Comparison of ENCODE assay signal across 19 cellular contexts in genomic region chrX:84153538-84153937, GRCh38. TPM values are rescaled to one million over a fixed set of nuclear protein-coding genes. Genes with fewer than 3 reads are reported as not detected.
DNase-seq lines count a peak whose midpoint lies in the region; ATAC-seq and TF ChIP-seq lines count a peak whose summit lies in the region.
"Had no signal": no experiment of that assay in that cellular context is flagged by ENCODE, and none has a peak within 500 bp of the region (broad histone marks: within the 10 kb centered on the region; RNA-seq: fewer than 3 reads in every experiment).

No MANE protein-coding gene starts in this region.

- H3K27ac ChIP-seq in RWPE2 (ENCODE audit: poor library complexity, severe bottlenecking): no peak overlapping the region
- H3K27ac ChIP-seq in mesendoderm (ENCODE audit: low read depth, low read length): no peak overlapping the region
- H3K27ac ChIP-seq in mesenchymal stem cell (ENCODE audit: low read length, poor library complexity, severe bottlenecking): no peak overlapping the region
- H3K27ac ChIP-seq: KMS-11, RWPE1 had no signal

- H3K4me3 ChIP-seq in RWPE2 (ENCODE audit: severe bottlenecking) (no peak overlapping the region), mesendoderm (ENCODE audit: low read length) (no peak overlapping the region), mesenchymal stem cell (ENCODE audit: insufficient read depth in 1 of 2, low read depth in 1 of 2, low read length in 2 of 2) (no peak overlapping the region)

- H3K9me3 ChIP-seq in RWPE2 (ENCODE audit: severe bottlenecking) (no peaks in the 10 kb centered on the region), mesenchymal stem cell (ENCODE audit: control insufficient read depth, low read length) (peaks cover 2% of the 10 kb centered on the region)
- H3K9me3 ChIP-seq: SK-N-SH had no signal

- H3K79me1 ChIP-seq in mesendoderm (ENCODE audit: low read length) (no peaks in the 10 kb centered on the region), mesenchymal stem cell (replicated peaks; ENCODE audit: low read length, poor library complexity, severe bottlenecking) (no peaks in the 10 kb centered on the region)

- WGBS in mesendoderm (ENCODE audit: extremely low coverage, insufficient coverage, low lambda C conversion rate): no CpG with 5 or more reads among the region's 1 CpG
- no CpG with 5 or more reads among the region's 1 CpG for WGBS in mesenchymal stem cell

- H3K56ac ChIP-seq in mesendoderm (ENCODE audit: low read length): no peak overlapping the region

- H3K79me2 ChIP-seq in mesendoderm (ENCODE audit: control insufficient read depth, insufficient read depth, low read length): no peaks in the 10 kb centered on the region

- H3K4me1 ChIP-seq in RWPE2 (ENCODE audit: insufficient read depth, poor library complexity, severe bottlenecking) (peaks cover 28% of the 10 kb centered on the region), mesendoderm (ENCODE audit: control insufficient read depth, low read depth, low read length) (no peaks in the 10 kb centered on the region), mesenchymal stem cell (ENCODE audit: control insufficient read depth, insufficient read depth, low read depth, low read length) (no peaks in the 10 kb centered on the region)

- no peak overlapping the region for H3K18ac ChIP-seq in mesendoderm (ENCODE audit: low read length)
- no peak overlapping the region for H3K18ac ChIP-seq in mesenchymal stem cell (ENCODE audit: low read depth in 1 of 2, low read length in 2 of 2)

- H3K27me3 ChIP-seq in RWPE2 (ENCODE audit: insufficient read depth, poor library complexity, severe bottlenecking) (no peaks in the 10 kb centered on the region), mesendoderm (ENCODE audit: insufficient read depth, low read length, poor library complexity) (no peaks in the 10 kb centered on the region), mesenchymal stem cell (ENCODE audit: control insufficient read depth in 1 of 2, insufficient read depth in 1 of 2, low read length in 2 of 2) (no peaks in the 10 kb centered on the region)

- no peak overlapping the region for H3K9ac ChIP-seq in mesendoderm (ENCODE audit: low read length)
- H3K9ac ChIP-seq in mesenchymal stem cell (ENCODE audit: low read length): no peak overlapping the region
- H3K9ac ChIP-seq: KMS-11, SK-N-SH had no signal

- no peaks in the 10 kb centered on the region for H3K36me3 Mint-ChIP-seq in T-helper 2 cell treated with Interferon-gamma antibody and Interleukin-4, amounts not matched to agents 5 μg/mL and 100 μg/mL, for 36 hours (ENCODE audit: low read depth)
- H3K36me3 Mint-ChIP-seq: CD14-positive monocyte had no signal

- H3K23ac ChIP-seq in mesendoderm (ENCODE audit: low read length): no peak overlapping the region
- H3K23ac ChIP-seq in mesenchymal stem cell (ENCODE audit: low read length in 2 of 2): no peak overlapping the region

- H3K27me3 Mint-ChIP-seq in T-helper 2 cell treated with Interferon-gamma antibody and Interleukin-4, amounts not matched to agents 5 μg/mL and 100 μg/mL, for 36 hours (ENCODE audit: low read depth): no peaks in the 10 kb centered on the region

- no peak overlapping the region for H2BK5ac ChIP-seq in mesendoderm (ENCODE audit: low read length)
- no peak overlapping the region for H2BK5ac ChIP-seq in mesenchymal stem cell (ENCODE audit: low read depth, low read length, poor library complexity, severe bottlenecking)

- H2BK15ac ChIP-seq in mesendoderm (replicated peaks; ENCODE audit: low read depth): no peak overlapping the region
- no peak overlapping the region for H2BK15ac ChIP-seq in mesenchymal stem cell (ENCODE audit: low read depth, poor library complexity, severe bottlenecking)

- no peak overlapping the region for H3K4ac ChIP-seq in mesendoderm (ENCODE audit: low read depth, low read length)
- H3K4ac ChIP-seq in mesenchymal stem cell (ENCODE audit: low read depth in 1 of 2, low read length in 2 of 2): no peak overlapping the region

- H4K8ac ChIP-seq in mesendoderm (ENCODE audit: low read depth, low read length) (no peak overlapping the region), mesenchymal stem cell (ENCODE audit: low read length) (no peak overlapping the region)

- H2AK5ac ChIP-seq in mesendoderm (ENCODE audit: low read length) (no peak overlapping the region), mesenchymal stem cell (ENCODE audit: low read length, severe bottlenecking) (no peak overlapping the region)

- peak; percentile 76; the same call in 2 of the 3 replicates for ATAC-seq in RWPE2 (ENCODE audit: low read depth)
- peak; percentile 53 for ATAC-seq in esophagus mucosa
- no peak for ATAC-seq in GM18502 (IDR thresholded peaks at IDR 0.05; ENCODE audit: poor library complexity, unreplicated experiment)

- no peak overlapping the region for H3K14ac ChIP-seq in mesenchymal stem cell (ENCODE audit: low read length in 2 of 2)

- H3K36me3 ChIP-seq in RWPE2 (ENCODE audit: low read depth): no peaks in the 10 kb centered on the region
- no peaks in the 10 kb centered on the region for H3K36me3 ChIP-seq in mesendoderm (ENCODE audit: control insufficient read depth, insufficient read depth, low read length)
- H3K36me3 ChIP-seq in mesenchymal stem cell (ENCODE audit: control insufficient read depth in 1 of 2, insufficient read depth in 2 of 2, low read depth in 1 of 2, low read length in 2 of 2): no peaks in the 10 kb centered on the region

- H3K4me2 ChIP-seq in mesendoderm (ENCODE audit: low read length) (no peak overlapping the region), mesenchymal stem cell (ENCODE audit: low read length, poor library complexity, severe bottlenecking) (no peak overlapping the region)
- H3K4me2 ChIP-seq: KMS-11, SK-N-SH had no signal

- H2BK120ac ChIP-seq in mesendoderm (ENCODE audit: low read depth, low read length) (no peak overlapping the region), mesenchymal stem cell (ENCODE audit: low read depth, low read length) (no peak overlapping the region)

- H3K9me3 Mint-ChIP-seq in T-helper 2 cell treated with Interferon-gamma antibody and Interleukin-4, amounts not matched to agents 5 μg/mL and 100 μg/mL, for 36 hours: no peaks in the 10 kb centered on the region

- no peak overlapping the region for H2AFZ ChIP-seq in mesenchymal stem cell (ENCODE audit: low read depth, low read length)

- no peak overlapping the region for H3K27ac Mint-ChIP-seq in T-helper 2 cell treated with Interferon-gamma antibody and Interleukin-4, amounts not matched to agents 5 μg/mL and 100 μg/mL, for 36 hours
- H3K27ac Mint-ChIP-seq: CD14-positive monocyte, H9 had no signal

- no peak overlapping the region for H4K91ac ChIP-seq in mesenchymal stem cell (ENCODE audit: low read length)

- H3K4me1 Mint-ChIP-seq in T-helper 2 cell treated with Interferon-gamma antibody and Interleukin-4, amounts not matched to agents 5 μg/mL and 100 μg/mL, for 36 hours (ENCODE audit: low read depth): no peaks in the 10 kb centered on the region
- H3K4me1 Mint-ChIP-seq: CD14-positive monocyte, H9 had no signal

- no peak overlapping the region for H4K5ac ChIP-seq in mesendoderm (ENCODE audit: low read length)

- no peak for TF ChIP-seq CTCF in RWPE2 (IDR thresholded peaks at IDR 0.05; ENCODE audit: poor library complexity, severe bottlenecking)

- H3K4me3 Mint-ChIP-seq in T-helper 2 cell treated with Interferon-gamma antibody and Interleukin-4, amounts not matched to agents 5 μg/mL and 100 μg/mL, for 36 hours: no peak overlapping the region
- H3K4me3 Mint-ChIP-seq: CD14-positive monocyte, H9 had no signal

- DNase-seq in ELR (ENCODE audit: low read depth) (peak; percentile 36), RWPE2 (ENCODE audit: low spot score) (no peak), mesendoderm (peak; percentile 51), mesenchymal stem cell (no peak), H4 (ENCODE audit: low spot score) (no peak)
- no peak for DNase-seq in T-helper 2 cell treated with Interferon-gamma antibody and Interleukin-4, amounts not matched to agents 5 μg/mL and 100 μg/mL, for 36 hours (ENCODE audit: low spot score)
- DNase-seq: AML-193, EL, H9, NCI-H1105, SIG-M5, SK-N-SH had no signal

- H2BK12ac ChIP-seq in mesenchymal stem cell (ENCODE audit: low read length in 2 of 2): no peak overlapping the region

RNA-seq across cellular contexts. Expression of gene RPS6KA6, which starts 34.5 kb away (rescaled TPM):
- total RNA-seq in esophagus mucosa: 0.96 TPM
- polyA plus RNA-seq in mesendoderm (2013, experiment 1 of 2): 5.8 TPM
- polyA plus RNA-seq in mesendoderm (2013, experiment 2 of 2): 5.7 TPM
- polyA plus RNA-seq in mesenchymal stem cell (2013, experiment 1 of 2): 1.6 TPM
- 1.7 TPM for polyA plus RNA-seq in mesenchymal stem cell (2013, experiment 2 of 2)
- total RNA-seq in H4 (2014; rRNA removed; shearing (Covaris generic)): 3.1 and 5.8 TPM in 2 replicates
- total RNA-seq: A172, HT1080 had no signal
- polyA plus RNA-seq: CD14-positive monocyte had no signal

Comparison
In these comparisons a context has a peak if more than half of its experiments do, and no peak if none do; other contexts are left out.
1. DNase-seq: peak in ELR (single experiment) and mesendoderm (single experiment); none in RWPE2 (single experiment), mesenchymal stem cell (single experiment), T-helper 2 cell treated with Interferon-gamma antibody and Interleukin-4, amounts not matched to agents 5 μg/mL and 100 μg/mL, for 36 hours (single experiment) and H4 (single experiment).